33 cellular contexts compared by ENCODE assay signal in the genomic region with DNA sequence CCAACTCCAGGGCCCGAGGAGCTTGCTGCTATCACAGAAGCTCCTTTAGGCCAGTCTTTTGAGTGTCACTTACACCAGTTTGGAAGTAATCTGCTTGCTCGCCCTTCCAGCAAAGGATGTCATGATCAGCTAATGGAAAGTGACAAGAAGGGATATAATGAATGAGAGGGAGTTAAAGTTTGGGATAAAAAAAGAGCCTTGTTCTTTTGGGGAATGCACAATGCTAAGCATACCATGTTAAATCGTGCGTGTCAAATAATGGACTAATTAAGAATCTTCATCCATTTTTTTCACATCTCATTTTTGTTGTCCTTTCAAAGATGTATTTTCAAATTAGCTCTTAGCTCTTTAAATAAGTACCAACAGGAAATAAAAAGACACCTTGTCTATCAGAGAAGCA.
"Had no signal": no experiment of that assay in that cellular context is flagged by ENCODE, and none has a peak within 500 bp of the region (broad histone marks: within the 10 kb centered on the region; RNA-seq: fewer than 3 reads in every experiment).

No MANE protein-coding gene starts in this region.

- H3K27ac ChIP-seq: KMS-11 had no signal

- DNase-seq: Karpas-422, Kasumi-1, KG1, MG63, MM.1S, MV-4-11, NCI-H1048, NCI-H1092, NCI-H1092 treated with DMSO at 0.1 percent for 48 hours, NCI-H1105, NCI-H1105 treated with DMSO at 0.1 percent for 48 hours, NCI-H1417, NCI-H1417 treated with DMSO at 0.1 percent for 48 hours, NCI-H1436, NCI-H1436 treated with DMSO at 0.1 percent for 48 hours, NCI-H1694, NCI-H1694 treated with DMSO at 0.1 percent for 48 hours, NCI-H187, NCI-H187 treated with DMSO at 0.1 percent for 48 hours, NCI-H1930, NCI-H2029, NCI-H2029 treated with DMSO at 0.1 percent for 48 hours, NCI-H2081 treated with DMSO at 0.1 percent for 48 hours, NCI-H2107, NCI-H2171, NCI-H2171 treated with DMSO at 0.1 percent for 48 hours, NCI-H2227 treated with DMSO at 0.1 percent for 48 hours, NCI-H226, NCI-H345, NCI-H446, NCI-H446 treated with DMSO at 0.1 percent for 48 hours, NCI-H510A had no signal

- H3K9ac ChIP-seq: KMS-11 had no signal

- H3K9me3 ChIP-seq: MG63 had no signal

- H3K36me3 ChIP-seq: MG63 had no signal

- H3K4me2 ChIP-seq: KMS-11 had no signal

- H3K4me3 ChIP-seq: MG63 had no signal
